In the genomic region with DNA sequence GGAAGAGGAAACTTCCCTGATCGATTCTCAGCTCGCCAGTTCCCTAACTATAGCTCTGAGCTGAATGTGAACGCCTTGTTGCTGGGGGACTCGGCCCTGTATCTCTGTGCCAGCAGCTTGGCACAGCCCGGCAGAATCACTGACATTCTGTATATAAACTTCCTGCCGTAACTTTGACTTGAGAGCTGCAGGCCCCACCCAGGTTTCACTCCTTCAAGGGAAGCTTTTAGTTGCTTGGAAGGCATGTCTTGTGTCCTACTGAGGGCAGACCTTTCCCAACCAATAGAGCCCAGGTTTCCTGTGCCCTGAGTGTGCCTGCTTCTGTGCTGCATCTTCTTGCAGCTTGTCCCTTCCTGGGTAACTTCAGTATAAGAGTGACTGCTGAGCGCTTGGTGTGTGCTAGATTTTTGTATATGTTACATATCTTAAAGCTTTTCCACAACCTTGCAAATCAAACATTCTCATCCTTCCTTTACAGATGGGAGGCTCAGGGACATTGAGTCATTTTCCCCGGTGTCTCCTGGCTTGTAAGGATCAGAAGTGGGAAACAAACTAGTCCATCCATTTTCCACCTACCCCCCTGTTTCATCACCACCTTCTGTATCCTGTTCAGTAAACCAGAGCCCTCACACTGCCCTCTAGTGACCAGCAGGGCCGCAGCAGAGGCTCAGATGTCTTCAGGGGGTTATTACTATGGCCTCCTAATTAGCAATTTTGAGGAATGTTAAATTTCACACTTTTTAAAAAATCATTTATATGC, we compare ENCODE assay signal across 8 cellular contexts.
A peak's percentile ranks its signal among the peaks of the same experiment; 100 is the strongest.
DNase-seq lines count a peak whose midpoint lies in the region; ATAC-seq and TF ChIP-seq lines count a peak whose summit lies in the region.

No MANE protein-coding gene starts in this region.

- peaks cover 0 to 20% (median 15%) of the 10 kb centered on the region in 4 donors for H3K4me1 ChIP-seq in upper lobe of left lung
- no peaks in the 10 kb centered on the region for H3K4me1 ChIP-seq in vagina

- TF ChIP-seq CTCF in LNCaP clone FGC (IDR thresholded peaks at IDR 0.05; ENCODE audit: control insufficient read depth, extremely low read depth, insufficient read depth) = peak; percentile 85
- peak in 55 of 56 donors; percentile 32 to 86 (median 68) for TF ChIP-seq CTCF in dorsolateral prefrontal cortex (IDR thresholded peaks at IDR 0.05 in 54 of 56, conservative IDR thresholded peaks at IDR 0.05 in 2 of 56; ENCODE audit: low read depth in 1 of 56, partially characterized antibody in 56 of 56)
- TF ChIP-seq CTCF in upper lobe of left lung (IDR thresholded peaks at IDR 0.05) = peak in 5 of 6 experiments; percentile 9 to 68 (median 40)
- no peak for TF ChIP-seq CTCF in vagina (IDR thresholded peaks at IDR 0.05)

- intact Hi-C loops in activated CD4-positive, alpha-beta T cell treated with anti-CD3 and anti-CD28 coated beads for 36 hours (cut with DNase I, micrococcal nuclease) = loop anchor here (1.0 to 2.0 kb wide), 3 partner anchors 24 to 98 kb away; no protein-coding TSS in a partner anchor
- intact Hi-C loops in dorsolateral prefrontal cortex (cut with DNase I) (loop anchor here in 1 of 2 donors (10.0 kb wide), 1 partner anchor 158 kb away; no protein-coding TSS in a partner anchor), vagina (cut with DNase I) (no loop called here)

- ATAC-seq in GM21529 (IDR thresholded peaks at IDR 0.05; ENCODE audit: unreplicated experiment) (peak; percentile 72), upper lobe of left lung (ENCODE audit: low FRiP score in 2 of 2) (peak in 1 of 2 donors; percentile 67)
- peak; percentile 85 for ATAC-seq in activated CD4-positive, alpha-beta T cell treated with anti-CD3 and anti-CD28 coated beads for 36 hours

- POLR2A ChIA-PET in activated CD4-positive, alpha-beta T cell treated with anti-CD3 and anti-CD28 coated beads for 36 hours (lab: Charles Lee) = no interaction called here

- CTCF ChIA-PET in activated CD4-positive, alpha-beta T cell treated with anti-CD3 and anti-CD28 coated beads for 36 hours (lab: Charles Lee) = interaction anchor here (0.5 to 10.2 kb wide), 25 partner anchors 9 to 520 kb away, joined by 3 to 146 read pairs (median 3); no protein-coding TSS in a partner anchor

- no peaks in the 10 kb centered on the region for H3K36me3 ChIP-seq in upper lobe of left lung
- no peaks in the 10 kb centered on the region for H3K36me3 ChIP-seq in vagina

- H3K27ac ChIP-seq in dorsolateral prefrontal cortex (no peak overlapping the region), upper lobe of left lung (peak overlapping the region in 2 of 4 donors; percentile 53 to 61), vagina (no peak overlapping the region)

- no peaks in the 10 kb centered on the region for H3K27me3 Mint-ChIP-seq in activated CD4-positive, alpha-beta T cell treated with anti-CD3 and anti-CD28 coated beads for 36 hours

- peak; percentile 74 for DNase-seq in GM03348 (ENCODE audit: low spot score)
- DNase-seq in LNCaP clone FGC (ENCODE audit: low read depth) = no peak
- DNase-seq in activated CD4-positive, alpha-beta T cell treated with anti-CD3 and anti-CD28 coated beads for 36 hours = peak; percentile 78
- DNase-seq in dorsolateral prefrontal cortex = peak in 7 of 10 donors; percentile 40 to 71 (median 62)
- peak; percentile 69 for DNase-seq in myocyte (ENCODE audit: low read depth)
- no peak for DNase-seq in upper lobe of left lung
- DNase-seq in vagina (ENCODE audit: extremely low spot score in 2 of 2) = no peak

- no peak for TF ChIP-seq POLR2A in upper lobe of left lung (IDR thresholded peaks at IDR 0.05)
- no peak for TF ChIP-seq POLR2A in vagina (IDR thresholded peaks at IDR 0.05)

- H3K9me3 Mint-ChIP-seq in activated CD4-positive, alpha-beta T cell treated with anti-CD3 and anti-CD28 coated beads for 36 hours (ENCODE audit: low read depth) = no peaks in the 10 kb centered on the region

- H3K36me3 Mint-ChIP-seq in activated CD4-positive, alpha-beta T cell treated with anti-CD3 and anti-CD28 coated beads for 36 hours (ENCODE audit: low read depth) = no peaks in the 10 kb centered on the region

- WGBS in upper lobe of left lung, 2 donors = 31 to 43% methylated on average over 6 to 9 of the region's 9 CpGs

- H3K27ac Mint-ChIP-seq in activated CD4-positive, alpha-beta T cell treated with anti-CD3 and anti-CD28 coated beads for 36 hours = peak overlapping the region; percentile 91

- H3K9me3 ChIP-seq in upper lobe of left lung (no peaks in the 10 kb centered on the region), vagina (no peaks in the 10 kb centered on the region)

- H3K4me3 ChIP-seq in LNCaP clone FGC (ENCODE audit: low read depth, low read length) (no peak overlapping the region), dorsolateral prefrontal cortex (no peak overlapping the region), upper lobe of left lung (no peak overlapping the region), vagina (no peak overlapping the region)

- peaks cover 0 to 4% (median 0%) of the 10 kb centered on the region in 45 donors for H3K27me3 ChIP-seq in dorsolateral prefrontal cortex
- H3K27me3 ChIP-seq in upper lobe of left lung = no peaks in the 10 kb centered on the region
- no peaks in the 10 kb centered on the region for H3K27me3 ChIP-seq in vagina

- peaks cover 51% of the 10 kb centered on the region for H3K4me1 Mint-ChIP-seq in activated CD4-positive, alpha-beta T cell treated with anti-CD3 and anti-CD28 coated beads for 36 hours

- peak overlapping the region; percentile 37 for H3K4me3 Mint-ChIP-seq in activated CD4-positive, alpha-beta T cell treated with anti-CD3 and anti-CD28 coated beads for 36 hours

- no peak for TF ChIP-seq EP300 in upper lobe of left lung (IDR thresholded peaks at IDR 0.05)

Comparison
In these comparisons a context has a peak if more than half of its experiments do, and no peak if none do; other contexts are left out.
1. DNase-seq: peak in GM03348 (single experiment), activated CD4-positive, alpha-beta T cell treated with anti-CD3 and anti-CD28 coated beads for 36 hours (single experiment), dorsolateral prefrontal cortex (7 of 10) and myocyte (single experiment); none in LNCaP clone FGC (single experiment), upper lobe of left lung (0 of 2) and vagina (0 of 2).
2. CTCF ChIP-seq: peak in LNCaP clone FGC (single experiment), dorsolateral prefrontal cortex (55 of 56) and upper lobe of left lung (5 of 6); none in vagina (0 of 3).